1 cellular context compared by ENCODE assay signal in genomic region chr15:92645051-92645631, GRCh38.
TF ChIP-seq lines count a peak whose summit lies in the region.

No MANE protein-coding gene starts in this region.

TF ChIP-seq in GM12878, 131 proteins besides CTCF, POLR2A, EP300 and RAD21:
- TF ChIP-seq DPF2 (IDR thresholded peaks at IDR 0.05) (no peak), RBBP5 (conservative IDR thresholded peaks at IDR 0.05) (no peak), CHD4 (IDR thresholded peaks at IDR 0.05) (no peak), NR2C1 (IDR thresholded peaks at IDR 0.05) (no peak), CEBPZ (IDR thresholded peaks at IDR 0.05; ENCODE audit: low read depth, low read length) (no peak), CBX3 (IDR thresholded peaks at IDR 0.05; ENCODE audit: borderline replicate concordance, low read depth) (no peak), ATF3 (IDR thresholded peaks at IDR 0.05; ENCODE audit: borderline replicate concordance, extremely low read depth, low read depth, low read length) (no peak), SPI1 (IDR thresholded peaks at IDR 0.05; ENCODE audit: borderline replicate concordance, insufficient read depth, low read depth, low read length) (no peak), ZSCAN29 (IDR thresholded peaks at IDR 0.05) (no peak), MYB (IDR thresholded peaks at IDR 0.05; ENCODE audit: borderline replicate concordance, low read depth, low read length) (no peak), NKRF (conservative IDR thresholded peaks at IDR 0.05) (no peak), RB1 (IDR thresholded peaks at IDR 0.05; ENCODE audit: borderline replicate concordance) (no peak), ZNF217 (IDR thresholded peaks at IDR 0.05) (no peak), EGR1 (IDR thresholded peaks at IDR 0.05; ENCODE audit: borderline replicate concordance in 1 of 2, low read depth in 2 of 2, low read length in 2 of 2) (no peak)
